In genomic region chr15:81002004-81002253, GRCh38 we compare ENCODE assay signal across 8 cellular contexts. TPM values are rescaled to one million over a fixed set of nuclear protein-coding genes. Genes with fewer than 3 reads are reported as not detected.
DNase-seq lines count a peak whose midpoint lies in the region; ATAC-seq and TF ChIP-seq lines count a peak whose summit lies in the region.

No MANE protein-coding gene starts in this region.

- intact Hi-C loops in IMR-90 (cut with micrococcal nuclease): loop anchor here (5.0 kb wide), 1 partner anchor 95 kb away; no protein-coding TSS in a partner anchor

- no peak for TF ChIP-seq POLR2A in IMR-90 (IDR thresholded peaks at IDR 0.05; ENCODE audit: low read depth, low read length)

- CTCF ChIA-PET in IMR-90 (lab: Yijun Ruan, JAX): no interaction called here

- H2AK5ac ChIP-seq in IMR-90 (ENCODE audit: low read depth, low read length): no peak overlapping the region

- no peaks in the 10 kb centered on the region for H3K9me3 ChIP-seq in IMR-90 (ENCODE audit: control insufficient read depth, insufficient read depth, low read length)

- H4K8ac ChIP-seq in IMR-90 (ENCODE audit: low read depth in 2 of 2, low read length in 2 of 2): peak overlapping the region in 1 of 2 experiments; percentile 35; a peak in 2 of 4 replicates

- H3K14ac ChIP-seq in IMR-90 (replicated peaks; ENCODE audit: low read depth, low read length): no peak overlapping the region

- peak overlapping the region; percentile 93 for H2AK9ac ChIP-seq in IMR-90 (replicated peaks; ENCODE audit: low read depth, low read length, poor library complexity)

- peak overlapping the region; percentile 52 for H3K4me2 ChIP-seq in IMR-90 (ENCODE audit: low read depth, low read length)

- TF ChIP-seq CTCF in IMR-90 (conservative IDR thresholded peaks at IDR 0.05; ENCODE audit: low read depth, low read length) (no peak), astrocyte of the spinal cord (IDR thresholded peaks at IDR 0.05; ENCODE audit: low read depth, low read length) (no peak), GM13977 (IDR thresholded peaks at IDR 0.05; ENCODE audit: extremely low read depth, insufficient read depth, missing control alignments) (no peak)

- no peak for TF ChIP-seq RAD21 in IMR-90 (IDR thresholded peaks at IDR 0.05; ENCODE audit: low read length)

- ATAC-seq in IMR-90 (ENCODE audit: low read depth) (peak; percentile 36), GM21723 (IDR thresholded peaks at IDR 0.05; ENCODE audit: unreplicated experiment) (no peak)

- H4K91ac ChIP-seq in IMR-90 (ENCODE audit: insufficient read depth, low read depth, low read length): no peak overlapping the region

- POLR2A ChIA-PET in IMR-90 (lab: Charles Lee; ENCODE audit: unreplicated experiment): no interaction called here

- H3K27ac ChIP-seq in IMR-90 (ENCODE audit: insufficient read depth, low read length) (peak overlapping the region; percentile 77), layer of hippocampus (ENCODE audit: low read depth, low read length) (peak overlapping the region; percentile 95), substantia nigra (ENCODE audit: low read depth, low read length, poor library complexity, severe bottlenecking) (peak overlapping the region; percentile 93)

- peak overlapping the region; percentile 46; the same call in 1 of the 2 replicates for H3K4ac ChIP-seq in IMR-90 (ENCODE audit: low read depth, low read length)

- H3K27me3 ChIP-seq in IMR-90 (ENCODE audit: control insufficient read depth, insufficient read depth, low read length) (no peaks in the 10 kb centered on the region), layer of hippocampus (ENCODE audit: control insufficient read depth, insufficient read depth, low read length) (no peaks in the 10 kb centered on the region)

- WGBS in IMR-90 (ENCODE audit: extremely low coverage in 2 of 2, insufficient read length in 1 of 2), 2 experiments: 0% methylated on average over 14 of the region's 32 CpGs; no CpG with 5 or more reads in 1 of the 2 experiments

- H2AFZ ChIP-seq in IMR-90 (replicated peaks; ENCODE audit: low read length, poor library complexity): peak overlapping the region; percentile 96

- H3K9ac ChIP-seq in IMR-90 (ENCODE audit: low read depth, low read length): peak overlapping the region; percentile 76

- no peak overlapping the region for H3K23ac ChIP-seq in IMR-90 (ENCODE audit: low read depth, low read length)

- peak overlapping the region; percentile 55 for H2BK5ac ChIP-seq in IMR-90 (ENCODE audit: low read depth, low read length, poor library complexity, severe bottlenecking)

- DNase-seq in IMR-90 (no peak), astrocyte of the spinal cord (ENCODE audit: low read depth, low spot score) (no peak), substantia nigra (lab: John Stamatoyannopoulos, UW) (peak in 1 of 49 donors; percentile 20), kidney tubule cell (ENCODE audit: low spot score) (no peak), GM13977 (ENCODE audit: low spot score) (no peak), NCI-H128 (lab: John Stamatoyannopoulos, UW; ENCODE audit: unreplicated experiment) (no peak)

- H2BK15ac ChIP-seq in IMR-90 (ENCODE audit: low read depth, low read length): no peak overlapping the region

- no peak overlapping the region for H3K56ac ChIP-seq in IMR-90 (ENCODE audit: extremely low read depth, insufficient read depth, low read length)

- H4K5ac ChIP-seq in IMR-90 (ENCODE audit: low read depth, low read length): no peak overlapping the region

- H3K4me3 ChIP-seq in IMR-90 (ENCODE audit: insufficient read depth, low read depth, low read length) (peak overlapping the region; percentile 89), astrocyte of the spinal cord (ENCODE audit: low read depth, low read length) (peak overlapping the region; percentile 90)

- peaks cover 3% of the 10 kb centered on the region; the same call in 1 of the 2 replicates for H3K9me1 ChIP-seq in IMR-90 (ENCODE audit: insufficient read depth, low read length)

- H3K79me1 ChIP-seq in IMR-90 (ENCODE audit: low read depth in 1 of 2, low read length in 2 of 2): peaks cover 29 to 47% of the 10 kb centered on the region in 2 experiments

- no peak overlapping the region for H2BK20ac ChIP-seq in IMR-90 (ENCODE audit: low read depth, low read length)

- peaks cover 36% of the 10 kb centered on the region for H4K20me1 ChIP-seq in IMR-90 (ENCODE audit: insufficient read depth, low read length)

- in situ Hi-C loops in IMR-90 (cut with MboI; ENCODE audit: low sequenced_read_pairs) (no loop called here), astrocyte of the spinal cord (cut with HindIII; ENCODE audit: low sequenced_read_pairs) (no loop called here), GM13977 (cut with MboI; ENCODE audit: low pct_unique_long_range_greater_than_20kb, low sequenced_read_pairs, unreplicated experiment) (no loop called here)

- peaks cover 13% of the 10 kb centered on the region for H3K4me1 ChIP-seq in IMR-90 (ENCODE audit: control insufficient read depth, insufficient read depth, low read length)

- peaks cover 14% of the 10 kb centered on the region for H3K36me3 ChIP-seq in IMR-90 (ENCODE audit: control insufficient read depth, insufficient read depth, low read length)

- H3K18ac ChIP-seq in IMR-90 (ENCODE audit: low read depth, low read length): no peak overlapping the region; the same call in 1 of the 2 replicates

- H2BK120ac ChIP-seq in IMR-90 (ENCODE audit: low read depth, low read length): 0 out of 2 replicates have a peak overlapping the region, but pooled peaks have one; percentile 10

- BruUV-seq in IMR-90 (replicated peaks; lab: Mats Ljungman, UMichigan): no TSS peak

- dilution Hi-C loops in IMR-90 (cut with HindIII; ENCODE audit: low sequenced_read_pairs, unreplicated experiment): no loop called here

TF ChIP-seq in IMR-90, 13 proteins besides CTCF, POLR2A, EP300 and RAD21:
- TF ChIP-seq RFX5 (IDR thresholded peaks at IDR 0.05; ENCODE audit: low read depth, low read length) (no peak), RCOR1 (IDR thresholded peaks at IDR 0.05; ENCODE audit: insufficient replicate concordance, low read length) (no peak), MAFK (IDR thresholded peaks at IDR 0.05; ENCODE audit: low read depth, low read length) (no peak), MXI1 (IDR thresholded peaks at IDR 0.05; ENCODE audit: borderline replicate concordance, low read depth, low read length) (no peak), FOS (IDR thresholded peaks at IDR 0.05; ENCODE audit: low read depth, low read length) (no peak)

RNA-seq across cellular contexts. Expression of gene TLNRD1, which starts 1.2 kb away (rescaled TPM):
- 2.2 and 2.8 TPM in 2 replicates for total RNA-seq in IMR-90 (2012; rRNA removed)
- polyA plus RNA-seq in IMR-90 (2012; rRNA removed): 6.8 and 9.5 TPM in 2 replicates
- 4.7 and 12.7 TPM in 2 replicates for polyA plus RNA-seq in IMR-90 (2012; cell fraction: cytosol; rRNA removed)
- 3.6 and 10.3 TPM in 2 replicates for polyA plus RNA-seq in IMR-90 (2012; cell fraction: nucleus; rRNA removed; ENCODE audit: low replicate concordance)

RNA-seq across cellular contexts. Expression of gene MESD, which starts 12.3 kb away (rescaled TPM):
- 10.0 and 15.3 TPM in 2 replicates for total RNA-seq in IMR-90 (2012; rRNA removed)
- 14.0 and 14.7 TPM in 2 replicates for polyA plus RNA-seq in IMR-90 (2012; rRNA removed)
- polyA plus RNA-seq in IMR-90 (2012; cell fraction: cytosol; rRNA removed): 6.2 and 6.5 TPM in 2 replicates
- 3.5 and 8.2 TPM in 2 replicates for polyA plus RNA-seq in IMR-90 (2012; cell fraction: nucleus; rRNA removed; ENCODE audit: low replicate concordance)
